Comparison of ENCODE assay signal across 20 cellular contexts in the genomic region with DNA sequence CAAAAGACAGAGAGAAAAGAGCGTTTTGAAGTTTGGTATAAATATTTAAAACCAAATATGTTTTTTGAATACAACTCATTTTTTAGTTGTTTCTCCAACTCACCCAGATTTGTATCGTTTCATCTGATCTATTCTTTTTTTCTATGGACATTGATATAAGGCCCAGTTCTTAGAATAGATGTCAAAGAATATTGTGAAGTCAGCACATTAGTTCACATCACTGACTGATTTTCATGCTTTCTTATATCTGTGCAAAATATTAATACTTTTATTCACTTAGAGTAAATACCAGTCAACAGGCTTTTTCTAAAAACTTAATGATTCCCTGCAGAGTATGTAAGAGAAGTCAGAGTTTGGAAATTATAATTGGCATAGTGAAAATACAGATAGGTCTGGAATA.
DNase-seq lines count a peak whose midpoint lies in the region; ATAC-seq, FAIRE-seq and TF ChIP-seq lines count a peak whose summit lies in the region.
"Had no signal": no experiment of that assay in that cellular context is flagged by ENCODE, and none has a peak within 500 bp of the region (broad histone marks: within the 10 kb centered on the region; RNA-seq: fewer than 3 reads in every experiment).

No MANE protein-coding gene starts in this region.

- H2BK120ac ChIP-seq in IMR-90 (ENCODE audit: low read depth, low read length), result no peak overlapping the region

- POLR2A ChIA-PET in HepG2 (lab: Yijun Ruan, JAX), result no interaction called here
- POLR2A ChIA-PET in IMR-90 (lab: Charles Lee; ENCODE audit: unreplicated experiment), result no interaction called here

- H3K4me1 ChIP-seq in HepG2 (ENCODE audit: insufficient read depth, low read length) (no peaks in the 10 kb centered on the region), right lobe of liver (no peaks in the 10 kb centered on the region), IMR-90 (ENCODE audit: control insufficient read depth, insufficient read depth, low read length) (no peaks in the 10 kb centered on the region), adrenal gland (replicated peaks in 1 of 2) (no peaks in the 10 kb centered on the region), testis (no peaks in the 10 kb centered on the region)
- H3K4me1 ChIP-seq: Caco-2 had no signal

- no peak overlapping the region for H2AK9ac ChIP-seq in IMR-90 (replicated peaks; ENCODE audit: low read depth, low read length, poor library complexity)

- TF ChIP-seq RAD21 in HepG2 (CRISPR knock-in tag; IDR thresholded peaks at IDR 0.05) (no peak), IMR-90 (IDR thresholded peaks at IDR 0.05; ENCODE audit: low read length) (no peak)

- BruUV-seq in HepG2 (replicated peaks; lab: Mats Ljungman, UMichigan) (no TSS peak), IMR-90 (replicated peaks; lab: Mats Ljungman, UMichigan) (no TSS peak)

- intact Hi-C loops in HepG2 (cut with micrococcal nuclease; ENCODE audit: unreplicated experiment), result no loop called here
- intact Hi-C loops in right lobe of liver (cut with DNase I), result no loop called here
- intact Hi-C loops in IMR-90 (cut with micrococcal nuclease), result no loop called here
- intact Hi-C loops in adrenal gland (cut with DNase I), result no loop called here
- intact Hi-C loops in testis (cut with DNase I; ENCODE audit: low total_unique reads), result no loop called here

- H3K4ac ChIP-seq in IMR-90 (ENCODE audit: low read depth, low read length), result no peak overlapping the region

- no peak overlapping the region for H4K91ac ChIP-seq in IMR-90 (ENCODE audit: insufficient read depth, low read depth, low read length)

- peaks cover 84% of the 10 kb centered on the region for H3K9me3 ChIP-seq in HepG2 (ENCODE audit: low read length)
- H3K9me3 ChIP-seq in right lobe of liver, result no peaks in the 10 kb centered on the region
- no peaks in the 10 kb centered on the region; the same call in 1 of the 2 replicates for H3K9me3 ChIP-seq in IMR-90 (ENCODE audit: control insufficient read depth, insufficient read depth, low read length)
- no peaks in the 10 kb centered on the region for H3K9me3 ChIP-seq in adrenal gland (replicated peaks in 1 of 3)
- H3K9me3 ChIP-seq in testis, result no peaks in the 10 kb centered on the region
- H3K9me3 ChIP-seq: Caco-2 had no signal

- H3K27ac ChIP-seq in HepG2 (ENCODE audit: extremely low read length, insufficient read depth, low read length) (no peak overlapping the region), right lobe of liver (no peak overlapping the region), IMR-90 (ENCODE audit: insufficient read depth, low read length) (no peak overlapping the region), adrenal gland (no peak overlapping the region), testis (no peak overlapping the region)
- H3K27ac ChIP-seq: BLaER1 treated with 17β-estradiol and CSF1 and Interleukin-3, amounts not matched to agents 10 nM and 100 nM; C4-2B had no signal

- no peak overlapping the region for H2BK20ac ChIP-seq in IMR-90 (ENCODE audit: low read depth, low read length)

- H3K9me1 ChIP-seq in IMR-90 (ENCODE audit: insufficient read depth, low read length), result no peaks in the 10 kb centered on the region

- ATAC-seq in HepG2 (no peak), right lobe of liver (no peak), IMR-90 (ENCODE audit: low read depth) (no peak)
- ATAC-seq: CD8-positive, alpha-beta T cell had no signal

- H3K14ac ChIP-seq in IMR-90 (replicated peaks; ENCODE audit: low read depth, low read length), result no peak overlapping the region

- no peak for FAIRE-seq in HepG2 (lab: Jason Lieb, UNC)
- FAIRE-seq: A204.1, D721Med, G401.6, GM12891, GM19239 had no signal

- H4K20me1 ChIP-seq in HepG2 (ENCODE audit: insufficient read depth, low read length), result no peaks in the 10 kb centered on the region
- no peaks in the 10 kb centered on the region for H4K20me1 ChIP-seq in IMR-90 (ENCODE audit: insufficient read depth, low read length)
- H4K20me1 ChIP-seq: BLaER1 treated with 17β-estradiol and CSF1 and Interleukin-3, amounts not matched to agents 10 nM and 100 nM had no signal

- H3K4me2 ChIP-seq in HepG2 (ENCODE audit: low read depth, low read length) (no peak overlapping the region), IMR-90 (ENCODE audit: low read depth, low read length) (no peak overlapping the region)
- H3K4me2 ChIP-seq: BLaER1 treated with 17β-estradiol and CSF1 and Interleukin-3, amounts not matched to agents 10 nM and 100 nM had no signal

- no peak overlapping the region for H3K23ac ChIP-seq in IMR-90 (ENCODE audit: low read depth, low read length)

- TF ChIP-seq POLR2A in HepG2 (IDR thresholded peaks at IDR 0.05; ENCODE audit: insufficient read depth in 1 of 2, low read depth in 2 of 2, low read length in 2 of 2) (no peak), right lobe of liver (IDR thresholded peaks at IDR 0.05) (no peak), IMR-90 (IDR thresholded peaks at IDR 0.05; ENCODE audit: low read depth, low read length) (no peak), adrenal gland (IDR thresholded peaks at IDR 0.05) (no peak), testis (IDR thresholded peaks at IDR 0.05) (no peak)

- H2AFZ ChIP-seq in HepG2 (ENCODE audit: low read length), result no peak overlapping the region
- no peak overlapping the region for H2AFZ ChIP-seq in IMR-90 (replicated peaks; ENCODE audit: low read length, poor library complexity)

- no peak overlapping the region for H3K9ac ChIP-seq in HepG2 (ENCODE audit: insufficient read depth, low read depth, low read length)
- H3K9ac ChIP-seq in IMR-90 (ENCODE audit: low read depth, low read length), result no peak overlapping the region
- H3K9ac ChIP-seq: BLaER1 treated with 17β-estradiol and CSF1 and Interleukin-3, amounts not matched to agents 10 nM and 100 nM had no signal

- H2AK5ac ChIP-seq in IMR-90 (ENCODE audit: low read depth, low read length), result no peak overlapping the region

- no peak for TF ChIP-seq EP300 in HepG2 (IDR thresholded peaks at IDR 0.05; ENCODE audit: low read depth in 2 of 2, low read length in 2 of 2)
- no peak for TF ChIP-seq EP300 in HepG2 (CRISPR knock-in tag; IDR thresholded peaks at IDR 0.05; ENCODE audit: borderline replicate concordance)

- H3K27me3 ChIP-seq in HepG2 (ENCODE audit: control insufficient read depth in 1 of 2, insufficient read depth in 2 of 2, low read length in 2 of 2), result no peaks in the 10 kb centered on the region
- no peaks in the 10 kb centered on the region for H3K27me3 ChIP-seq in right lobe of liver
- no peaks in the 10 kb centered on the region for H3K27me3 ChIP-seq in IMR-90 (ENCODE audit: control insufficient read depth, insufficient read depth, low read length)
- H3K27me3 ChIP-seq in adrenal gland, result no peaks in the 10 kb centered on the region
- no peaks in the 10 kb centered on the region for H3K27me3 ChIP-seq in testis
- H3K27me3 ChIP-seq: BLaER1 treated with 17β-estradiol and CSF1 and Interleukin-3, amounts not matched to agents 10 nM and 100 nM had no signal

- no peak for DNase-seq in HepG2 (ENCODE audit: low spot score)
- no peak for DNase-seq in right lobe of liver
- no peak for DNase-seq in IMR-90
- DNase-seq in adrenal gland, result no peak
- DNase-seq in testis, result no peak
- DNase-seq: 8988T; AML-193; Caco-2; Calu3; CD4-positive, alpha-beta T cell; CD8-positive, alpha-beta T cell; DMS79 treated with DMSO at 0.1 percent for 48 hours; GF-D8 had no signal

- no peak overlapping the region for H3K18ac ChIP-seq in IMR-90 (ENCODE audit: low read depth, low read length)

- H2BK5ac ChIP-seq in IMR-90 (ENCODE audit: low read depth, low read length, poor library complexity, severe bottlenecking), result no peak overlapping the region

- H3K79me2 ChIP-seq in HepG2 (ENCODE audit: insufficient read depth, low read length), result no peaks in the 10 kb centered on the region

- H3K79me1 ChIP-seq in IMR-90 (ENCODE audit: low read depth in 1 of 2, low read length in 2 of 2), result no peaks in the 10 kb centered on the region

- H3K4me3 ChIP-seq in HepG2 (replicated peaks in 1 of 3; ENCODE audit: insufficient read depth in 1 of 3, low read depth in 2 of 3, low read length in 3 of 3) (no peak overlapping the region), right lobe of liver (no peak overlapping the region), IMR-90 (ENCODE audit: insufficient read depth, low read depth, low read length) (no peak overlapping the region), adrenal gland (no peak overlapping the region), testis (no peak overlapping the region)
- H3K4me3 ChIP-seq: BLaER1 treated with 17β-estradiol and CSF1 and Interleukin-3, amounts not matched to agents 10 nM and 100 nM had no signal

- H4K5ac ChIP-seq in IMR-90 (ENCODE audit: low read depth, low read length), result no peak overlapping the region

- WGBS in HepG2 (ENCODE audit: low lambda C conversion rate), result 4% methylated on average over 2 of the region's 2 CpGs
- WGBS in right lobe of liver (ENCODE audit: insufficient coverage, low coverage, low lambda C conversion rate, missing lambda C conversion rate), result 46% methylated on average over 2 of the region's 2 CpGs
- no CpG with 5 or more reads among the region's 2 CpGs for WGBS in IMR-90 (ENCODE audit: extremely low coverage in 2 of 2, insufficient read length in 1 of 2), 2 experiments
- WGBS in adrenal gland, 4 donors, result 70 to 76% (median 76%) methylated on average over 2 of the region's 2 CpGs
- WGBS in testis, 2 donors, result 90 to 91% methylated on average over 2 of the region's 2 CpGs

- H4K8ac ChIP-seq in IMR-90 (ENCODE audit: low read depth in 2 of 2, low read length in 2 of 2), result no peak overlapping the region

- no peak overlapping the region for H2BK15ac ChIP-seq in IMR-90 (ENCODE audit: low read depth, low read length)

- CTCF ChIA-PET in HepG2 (lab: Yijun Ruan, JAX; ENCODE audit: low intra/inter-chr PET ratio, low total read pairs), result no interaction called here
- CTCF ChIA-PET in IMR-90 (lab: Yijun Ruan, JAX), result no interaction called here

- in situ Hi-C loops in HepG2 (cut with HindIII; ENCODE audit: extremely low pct_ligation_motif_present, low pct_unique_long_range_greater_than_20kb) (no loop called here), IMR-90 (cut with MboI; ENCODE audit: low sequenced_read_pairs) (no loop called here)

- H3K56ac ChIP-seq in IMR-90 (ENCODE audit: extremely low read depth, insufficient read depth, low read length), result no peak overlapping the region

- H3K36me3 ChIP-seq in HepG2 (replicated peaks in 1 of 2; ENCODE audit: control insufficient read depth in 1 of 2, insufficient read depth in 2 of 2, low read length in 2 of 2) (no peaks in the 10 kb centered on the region), right lobe of liver (no peaks in the 10 kb centered on the region), IMR-90 (ENCODE audit: control insufficient read depth, insufficient read depth, low read length) (no peaks in the 10 kb centered on the region), adrenal gland (replicated peaks in 1 of 2) (no peaks in the 10 kb centered on the region), testis (ENCODE audit: low read depth, missing control alignments) (no peaks in the 10 kb centered on the region)
- H3K36me3 ChIP-seq: BLaER1 treated with 17β-estradiol and CSF1 and Interleukin-3, amounts not matched to agents 10 nM and 100 nM had no signal

- dilution Hi-C loops in IMR-90 (cut with HindIII; ENCODE audit: low sequenced_read_pairs, unreplicated experiment), result no loop called here

- TF ChIP-seq CTCF in HepG2 (CRISPR knock-in tag; IDR thresholded peaks at IDR 0.05) (no peak), right lobe of liver (IDR thresholded peaks at IDR 0.05) (no peak), IMR-90 (conservative IDR thresholded peaks at IDR 0.05; ENCODE audit: low read depth, low read length) (no peak), adrenal gland (IDR thresholded peaks at IDR 0.05) (no peak), testis (IDR thresholded peaks at IDR 0.05) (no peak)
